36 cellular contexts compared by ENCODE assay signal in the genomic region with DNA sequence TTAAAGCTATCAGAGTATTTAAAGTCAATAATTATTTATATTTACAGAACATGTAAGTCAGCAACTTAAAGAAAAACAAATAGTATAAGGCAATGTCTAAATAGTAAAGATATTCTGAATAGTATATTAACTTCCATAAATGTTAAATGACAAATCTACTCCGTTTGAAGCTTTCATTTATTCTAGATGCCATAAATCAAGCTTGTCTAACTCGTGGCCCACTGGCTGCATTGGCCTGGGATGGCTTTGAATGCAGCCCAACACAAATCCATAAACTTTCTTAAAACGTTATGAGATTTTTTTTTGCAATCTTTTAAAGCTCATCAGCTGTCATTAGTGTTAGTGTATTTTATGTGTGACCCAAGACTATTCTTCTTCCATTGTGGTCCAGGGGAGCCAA.
"Had no signal": no experiment of that assay in that cellular context is flagged by ENCODE, and none has a peak within 500 bp of the region (broad histone marks: within the 10 kb centered on the region; RNA-seq: fewer than 3 reads in every experiment).

No MANE protein-coding gene starts in this region.

- H3K4me3 Mint-ChIP-seq: activated naive CD4-positive, alpha-beta T cell treated with anti-CD3 and anti-CD28 coated beads for 36 hours; activated naive CD4-positive, alpha-beta T cell treated with anti-CD3 and anti-CD28 coated beads, Interleukin-2, amount 10 ng/mL, durations not matched to agents 7 days and 5 days; activated naive CD4-positive, alpha-beta T cell treated with anti-CD3 and anti-CD28 coated beads, Interleukin-2, amount 50 U/mL, for 24 hours; activated naive CD8-positive, alpha-beta T cell; activated naive CD8-positive, alpha-beta T cell treated with anti-CD3 and anti-CD28 coated beads for 36 hours; activated naive CD8-positive, alpha-beta T cell treated with anti-CD3 and anti-CD28 coated beads, Interleukin-2, amount 10 ng/mL, durations not matched to agents 7 days and 5 days; activated naive CD8-positive, alpha-beta T cell treated with anti-CD3 and anti-CD28 coated beads, Interleukin-2, amount 50 U/mL, for 24 hours; activated T-cell treated with anti-CD3 and anti-CD28 coated beads, Interleukin-2, amount 50 U/mL, for 24 hours; activated T-cell treated with anti-CD3 and anti-CD28 coated beads, Interleukin-2, amount 50 U/mL, for 4 hours; activated T-helper 1 cell treated with anti-CD3 and anti-CD28 coated beads, Interleukin-12 subunit alpha, Interleukin-12 subunit beta, Interleukin-2, Interleukin-4 antibody, amounts not matched to agents 30 ng/mL and 10 ng/mL and 1 ng/mL, durations not matched to agents 14 hours and 24 hours and 36 hours; activated T-helper 17 cell treated with anti-CD3 and anti-CD28 coated beads, Interleukin-2, amount 50 U/mL, for 72 hours; brain; central memory CD8-positive, alpha-beta T cell had no signal

- H3K27me3 Mint-ChIP-seq: activated naive CD4-positive, alpha-beta T cell treated with anti-CD3 and anti-CD28 coated beads, Interleukin-2, amount 10 ng/mL, durations not matched to agents 7 days and 5 days; activated naive CD4-positive, alpha-beta T cell treated with anti-CD3 and anti-CD28 coated beads, Interleukin-2, amount 50 U/mL, for 24 hours; activated naive CD8-positive, alpha-beta T cell; activated naive CD8-positive, alpha-beta T cell treated with anti-CD3 and anti-CD28 coated beads for 36 hours; activated naive CD8-positive, alpha-beta T cell treated with anti-CD3 and anti-CD28 coated beads, Interleukin-2, amount 10 ng/mL, durations not matched to agents 7 days and 5 days; activated naive CD8-positive, alpha-beta T cell treated with anti-CD3 and anti-CD28 coated beads, Interleukin-2, amount 50 U/mL, for 24 hours; activated T-cell treated with anti-CD3 and anti-CD28 coated beads, Interleukin-2, amount 50 U/mL, for 24 hours; activated T-helper 17 cell treated with anti-CD3 and anti-CD28 coated beads, Interleukin-2, amount 50 U/mL, for 72 hours; central memory CD8-positive, alpha-beta T cell had no signal

- H3K27me3 ChIP-seq: adrenal gland, ascending aorta, body of pancreas, brain microvascular endothelial cell, breast epithelium, cardiac muscle cell had no signal

- H3K27ac ChIP-seq: adrenal gland, ascending aorta, body of pancreas, brain microvascular endothelial cell, breast epithelium, cardiac muscle cell had no signal

- H3K27ac Mint-ChIP-seq: activated naive CD4-positive, alpha-beta T cell treated with anti-CD3 and anti-CD28 coated beads for 36 hours; activated naive CD4-positive, alpha-beta T cell treated with anti-CD3 and anti-CD28 coated beads, Interleukin-2, amount 10 ng/mL, durations not matched to agents 7 days and 5 days; activated naive CD4-positive, alpha-beta T cell treated with anti-CD3 and anti-CD28 coated beads, Interleukin-2, amount 50 U/mL, for 24 hours; activated naive CD4-positive, alpha-beta T cell treated with anti-CD3 and anti-CD28 coated beads, Interleukin-2, amount 50 U/mL, for 72 hours; activated naive CD8-positive, alpha-beta T cell; activated naive CD8-positive, alpha-beta T cell treated with anti-CD3 and anti-CD28 coated beads for 36 hours; activated naive CD8-positive, alpha-beta T cell treated with anti-CD3 and anti-CD28 coated beads, Interleukin-2, amount 10 ng/mL, durations not matched to agents 7 days and 5 days; activated naive CD8-positive, alpha-beta T cell treated with anti-CD3 and anti-CD28 coated beads, Interleukin-2, amount 50 U/mL, for 24 hours; activated T-cell treated with anti-CD3 and anti-CD28 coated beads, Interleukin-2, amount 50 U/mL, for 24 hours; activated T-helper 1 cell treated with anti-CD3 and anti-CD28 coated beads, Interleukin-12 subunit alpha, Interleukin-12 subunit beta, Interleukin-2, Interleukin-4 antibody, amounts not matched to agents 30 ng/mL and 10 ng/mL and 1 ng/mL, durations not matched to agents 14 hours and 24 hours and 36 hours; activated T-helper 17 cell treated with anti-CD3 and anti-CD28 coated beads, Interleukin-2, amount 50 U/mL, for 72 hours; activated T-helper 2 cell treated with anti-CD3 and anti-CD28 coated beads, Interferon-gamma antibody, Interleukin-2, Interleukin-4, amounts not matched to agents 10 μg/mL and 5 μg/mL and 100 μg/mL, durations not matched to agents 14 hours and 24 hours and 36 hours; brain had no signal

- H3K4me1 Mint-ChIP-seq: activated naive CD4-positive, alpha-beta T cell treated with anti-CD3 and anti-CD28 coated beads, Interleukin-2, amount 10 ng/mL, durations not matched to agents 7 days and 5 days; activated naive CD4-positive, alpha-beta T cell treated with anti-CD3 and anti-CD28 coated beads, Interleukin-2, amount 50 U/mL, for 24 hours; activated naive CD8-positive, alpha-beta T cell treated with anti-CD3 and anti-CD28 coated beads for 36 hours; activated naive CD8-positive, alpha-beta T cell treated with anti-CD3 and anti-CD28 coated beads, Interleukin-2, amount 10 ng/mL, durations not matched to agents 7 days and 5 days; activated naive CD8-positive, alpha-beta T cell treated with anti-CD3 and anti-CD28 coated beads, Interleukin-2, amount 50 U/mL, for 24 hours; activated T-helper 17 cell treated with anti-CD3 and anti-CD28 coated beads, Interleukin-2, amount 50 U/mL, for 72 hours; brain; central memory CD8-positive, alpha-beta T cell had no signal

- H3K36me3 ChIP-seq: adrenal gland, ascending aorta, brain microvascular endothelial cell, cardiac muscle cell had no signal

- DNase-seq: activated effector memory CD4-positive, alpha-beta T cell treated with anti-CD3 and anti-CD28 coated beads, Interleukin-2, amount 50 U/mL, for 16 hours; activated effector memory CD4-positive, alpha-beta T cell treated with Interleukin-2 at 50 U/mL for 16 hours; activated gamma-delta T cell; activated gamma-delta T cell treated with Interleukin-2 at 50 U/mL for 16 hours; activated naive CD4-positive, alpha-beta T cell; activated naive CD4-positive, alpha-beta T cell treated with anti-CD3 and anti-CD28 coated beads for 36 hours; activated naive CD4-positive, alpha-beta T cell treated with anti-CD3 and anti-CD28 coated beads, Interleukin-2, amount 10 ng/mL, durations not matched to agents 7 days and 5 days; activated naive CD4-positive, alpha-beta T cell treated with anti-CD3 and anti-CD28 coated beads, Interleukin-2, amount 50 U/mL, for 16 hours; activated naive CD4-positive, alpha-beta T cell treated with Interleukin-2 at 50 U/mL for 16 hours; activated naive CD8-positive, alpha-beta T cell treated with anti-CD3 and anti-CD28 coated beads for 36 hours; activated naive CD8-positive, alpha-beta T cell treated with anti-CD3 and anti-CD28 coated beads, Interleukin-2, amount 10 ng/mL, durations not matched to agents 7 days and 5 days; activated naive CD8-positive, alpha-beta T cell treated with anti-CD3 and anti-CD28 coated beads, Interleukin-2, amount 50 U/mL, for 24 hours; activated T-cell treated with anti-CD3 and anti-CD28 coated beads, Interleukin-2, amount 50 U/mL, for 24 hours; activated T-cell treated with anti-CD3 and anti-CD28 coated beads, Interleukin-2, amount 50 U/mL, for 4 hours; activated T-cell treated with anti-CD3 and anti-CD28 coated beads, Interleukin-2, amount 50 U/mL, for 48 hours; adrenal gland; amniotic stem cell; amygdala; anterior cingulate cortex; aorta; body of pancreas; brain microvascular endothelial cell; caudate nucleus; central memory CD4-positive, alpha-beta T cell; cerebellar nuclear complex had no signal

- H3K36me3 Mint-ChIP-seq: activated naive CD4-positive, alpha-beta T cell treated with anti-CD3 and anti-CD28 coated beads, Interleukin-2, amount 10 ng/mL, durations not matched to agents 7 days and 5 days; activated naive CD4-positive, alpha-beta T cell treated with anti-CD3 and anti-CD28 coated beads, Interleukin-2, amount 50 U/mL, for 24 hours; activated naive CD8-positive, alpha-beta T cell; activated naive CD8-positive, alpha-beta T cell treated with anti-CD3 and anti-CD28 coated beads for 36 hours; activated naive CD8-positive, alpha-beta T cell treated with anti-CD3 and anti-CD28 coated beads, Interleukin-2, amount 10 ng/mL, durations not matched to agents 7 days and 5 days; brain had no signal

- H3K4me1 ChIP-seq: adrenal gland, ascending aorta, body of pancreas, breast epithelium had no signal

- H3K9me3 ChIP-seq: adrenal gland, ascending aorta, body of pancreas had no signal

- ATAC-seq: activated naive CD4-positive, alpha-beta T cell treated with anti-CD3 and anti-CD28 coated beads, Interleukin-2, amount 50 U/mL, for 72 hours; activated naive CD8-positive, alpha-beta T cell treated with anti-CD3 and anti-CD28 coated beads, Interleukin-2, amount 50 U/mL, for 24 hours; activated T-cell treated with anti-CD3 and anti-CD28 coated beads, Interleukin-2, amount 50 U/mL, for 4 hours; activated T-helper 17 cell treated with anti-CD3 and anti-CD28 coated beads, Interleukin-2, amount 50 U/mL, for 72 hours; body of pancreas had no signal

- H3K4me3 ChIP-seq: adrenal gland, ascending aorta, body of pancreas, breast epithelium, cardiac muscle cell had no signal
